1 cellular context compared by ENCODE assay signal in the genomic region with DNA sequence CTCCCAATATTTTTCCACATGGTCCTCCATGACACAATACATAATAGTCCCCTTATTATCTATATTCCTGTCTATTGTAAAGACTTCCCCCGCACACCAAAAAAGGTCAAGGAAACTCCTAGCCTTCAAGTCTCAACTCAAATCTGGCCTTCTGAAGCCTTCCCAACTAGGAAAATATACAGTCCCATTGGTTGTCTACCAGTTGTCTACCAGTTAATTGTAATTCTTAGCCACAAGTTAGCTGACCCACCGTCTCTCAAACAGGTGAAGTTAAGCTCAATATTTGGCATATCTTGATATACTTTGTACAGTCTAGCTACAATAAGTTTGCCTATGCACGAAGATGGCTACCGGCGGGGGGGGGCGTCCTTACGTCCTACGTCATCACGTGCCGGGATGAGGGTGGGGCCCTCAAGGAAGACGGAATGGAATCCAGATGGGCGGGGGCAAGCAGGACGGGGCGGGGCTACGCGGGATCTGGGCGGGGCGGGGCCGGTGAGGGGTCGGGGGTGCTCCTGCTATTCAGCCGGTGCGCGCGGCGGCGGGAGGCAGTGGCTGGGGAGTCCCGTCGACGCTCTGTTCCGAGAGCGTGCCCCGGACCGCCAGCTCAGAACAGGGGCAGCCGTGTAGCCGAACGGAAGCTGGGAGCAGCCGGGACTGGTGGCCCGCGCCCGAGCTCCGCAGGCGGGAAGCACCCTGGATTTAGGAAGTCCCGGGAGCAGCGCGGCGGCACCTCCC.
A peak's percentile ranks its signal among the peaks of the same experiment; 100 is the strongest.
TF ChIP-seq lines count a peak whose summit lies in the region.

AHR (plus strand) TSS at position 551 of the 738 bp plus-strand sequence. CDS start 613 bp downstream, outside the sequence.

TF ChIP-seq in HepG2, 621 proteins besides CTCF, POLR2A, EP300 and RAD21 (continued from another document and continues in another):
- TF ChIP-seq GABPA (IDR thresholded peaks at IDR 0.05; ENCODE audit: low read depth, low read length) = no peak
- peak; percentile 38 for TF ChIP-seq GABPA (CRISPR knock-in tag; IDR thresholded peaks at IDR 0.05; ENCODE audit: low read depth)
- 0 out of 2 replicates have a peak, but pooled peaks have one; percentile 77 for TF ChIP-seq ZNF816 (CRISPR knock-in tag; IDR thresholded peaks at IDR 0.05; ENCODE audit: borderline replicate concordance)
- no peak for TF ChIP-seq SNAPC2 (CRISPR knock-in tag; IDR thresholded peaks at IDR 0.05)
- no peak for TF ChIP-seq RFX5 (IDR thresholded peaks at IDR 0.05; ENCODE audit: low read depth, low read length)
- TF ChIP-seq, protein P1, sequence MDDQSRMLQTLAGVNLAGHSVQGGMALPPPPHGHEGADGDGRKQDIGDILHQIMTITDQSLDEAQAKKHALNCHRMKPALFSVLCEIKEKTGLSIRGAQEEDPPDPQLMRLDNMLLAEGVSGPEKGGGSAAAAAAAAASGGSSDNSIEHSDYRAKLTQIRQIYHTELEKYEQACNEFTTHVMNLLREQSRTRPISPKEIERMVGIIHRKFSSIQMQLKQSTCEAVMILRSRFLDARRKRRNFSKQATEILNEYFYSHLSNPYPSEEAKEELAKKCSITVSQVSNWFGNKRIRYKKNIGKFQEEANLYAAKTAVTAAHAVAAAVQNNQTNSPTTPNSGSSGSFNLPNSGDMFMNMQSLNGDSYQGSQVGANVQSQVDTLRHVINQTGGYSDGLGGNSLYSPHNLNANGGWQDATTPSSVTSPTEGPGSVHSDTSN (CRISPR knock-in tag; IDR thresholded peaks at IDR 0.05; ENCODE audit: borderline replicate concordance) = peak; percentile 72; the same call in 1 of the 2 replicates
- TF ChIP-seq, protein P2, sequence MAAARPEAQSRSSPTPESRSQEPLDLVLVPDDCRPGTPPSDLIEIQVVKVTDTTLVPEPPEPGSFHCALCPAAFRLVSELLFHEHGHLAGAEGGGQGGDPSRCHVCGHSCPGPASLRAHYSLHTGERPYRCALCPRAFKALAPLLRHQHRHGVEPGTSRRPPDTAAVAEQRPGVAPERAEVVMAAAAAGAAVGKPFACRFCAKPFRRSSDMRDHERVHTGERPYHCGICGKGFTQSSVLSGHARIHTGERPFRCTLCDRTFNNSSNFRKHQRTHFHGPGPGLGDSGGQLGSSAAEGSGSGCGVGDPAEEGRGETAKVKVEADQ (CRISPR knock-in tag; IDR thresholded peaks at IDR 0.05; ENCODE audit: borderline replicate concordance) = no peak
- TF ChIP-seq TCF12 (IDR thresholded peaks at IDR 0.05) = no peak
- TF ChIP-seq TCF12 (CRISPR knock-in tag; IDR thresholded peaks at IDR 0.05) = no peak
- TF ChIP-seq, protein P3, sequence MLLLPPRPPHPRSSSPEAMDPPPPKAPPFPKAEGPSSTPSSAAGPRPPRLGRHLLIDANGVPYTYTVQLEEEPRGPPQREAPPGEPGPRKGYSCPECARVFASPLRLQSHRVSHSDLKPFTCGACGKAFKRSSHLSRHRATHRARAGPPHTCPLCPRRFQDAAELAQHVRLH (CRISPR knock-in tag; IDR thresholded peaks at IDR 0.05; ENCODE audit: borderline replicate concordance, low read depth) = peak; percentile 90; the same call in 1 of the 2 replicates
- TF ChIP-seq, protein P4, sequence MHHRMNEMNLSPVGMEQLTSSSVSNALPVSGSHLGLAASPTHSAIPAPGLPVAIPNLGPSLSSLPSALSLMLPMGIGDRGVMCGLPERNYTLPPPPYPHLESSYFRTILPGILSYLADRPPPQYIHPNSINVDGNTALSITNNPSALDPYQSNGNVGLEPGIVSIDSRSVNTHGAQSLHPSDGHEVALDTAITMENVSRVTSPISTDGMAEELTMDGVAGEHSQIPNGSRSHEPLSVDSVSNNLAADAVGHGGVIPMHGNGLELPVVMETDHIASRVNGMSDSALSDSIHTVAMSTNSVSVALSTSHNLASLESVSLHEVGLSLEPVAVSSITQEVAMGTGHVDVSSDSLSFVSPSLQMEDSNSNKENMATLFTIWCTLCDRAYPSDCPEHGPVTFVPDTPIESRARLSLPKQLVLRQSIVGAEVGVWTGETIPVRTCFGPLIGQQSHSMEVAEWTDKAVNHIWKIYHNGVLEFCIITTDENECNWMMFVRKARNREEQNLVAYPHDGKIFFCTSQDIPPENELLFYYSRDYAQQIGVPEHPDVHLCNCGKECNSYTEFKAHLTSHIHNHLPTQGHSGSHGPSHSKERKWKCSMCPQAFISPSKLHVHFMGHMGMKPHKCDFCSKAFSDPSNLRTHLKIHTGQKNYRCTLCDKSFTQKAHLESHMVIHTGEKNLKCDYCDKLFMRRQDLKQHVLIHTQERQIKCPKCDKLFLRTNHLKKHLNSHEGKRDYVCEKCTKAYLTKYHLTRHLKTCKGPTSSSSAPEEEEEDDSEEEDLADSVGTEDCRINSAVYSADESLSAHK (CRISPR knock-in tag; IDR thresholded peaks at IDR 0.05; ENCODE audit: borderline replicate concordance) = no peak
- TF ChIP-seq ZSCAN29 (CRISPR knock-in tag; conservative IDR thresholded peaks at IDR 0.05) = no peak
- no peak for TF ChIP-seq ZNF333 (CRISPR knock-in tag; IDR thresholded peaks at IDR 0.05; ENCODE audit: borderline replicate concordance)
- TF ChIP-seq ZNF775 (CRISPR knock-in tag; IDR thresholded peaks at IDR 0.05; ENCODE audit: borderline replicate concordance) = no peak
- no peak for TF ChIP-seq CAMTA2 (CRISPR knock-in tag; IDR thresholded peaks at IDR 0.05; ENCODE audit: borderline replicate concordance)
- no peak for TF ChIP-seq ZBTB14 (CRISPR knock-in tag; IDR thresholded peaks at IDR 0.05)
- TF ChIP-seq CBX2 (IDR thresholded peaks at IDR 0.05; ENCODE audit: low read depth, low read length) = no peak
- no peak for TF ChIP-seq CBX2 (CRISPR knock-in tag; IDR thresholded peaks at IDR 0.05; ENCODE audit: low read depth)
- no peak for TF ChIP-seq ZNF326 (CRISPR knock-in tag; IDR thresholded peaks at IDR 0.05; ENCODE audit: borderline replicate concordance)
- no peak for TF ChIP-seq ZNF563 (CRISPR knock-in tag; IDR thresholded peaks at IDR 0.05)
- TF ChIP-seq SIN3B (IDR thresholded peaks at IDR 0.05; ENCODE audit: low read length) = no peak
- no peak for TF ChIP-seq ZSCAN20 (CRISPR knock-in tag; IDR thresholded peaks at IDR 0.05; ENCODE audit: borderline replicate concordance)
- no peak for TF ChIP-seq ZNF446 (CRISPR knock-in tag; IDR thresholded peaks at IDR 0.05)
- no peak for TF ChIP-seq ZNF605 (CRISPR knock-in tag; IDR thresholded peaks at IDR 0.05)
- peak; percentile 39; the same call in 1 of the 2 replicates for TF ChIP-seq SP4 (CRISPR knock-in tag; IDR thresholded peaks at IDR 0.05)
- peak; percentile 64; the same call in 1 of the 2 replicates for TF ChIP-seq ARNT2 (CRISPR knock-in tag; IDR thresholded peaks at IDR 0.05; ENCODE audit: low read depth)
- 0 out of 2 replicates have a peak, but pooled peaks have one; percentile 14 for TF ChIP-seq ZNF564 (CRISPR knock-in tag; IDR thresholded peaks at IDR 0.05)
- TF ChIP-seq, protein P5, sequence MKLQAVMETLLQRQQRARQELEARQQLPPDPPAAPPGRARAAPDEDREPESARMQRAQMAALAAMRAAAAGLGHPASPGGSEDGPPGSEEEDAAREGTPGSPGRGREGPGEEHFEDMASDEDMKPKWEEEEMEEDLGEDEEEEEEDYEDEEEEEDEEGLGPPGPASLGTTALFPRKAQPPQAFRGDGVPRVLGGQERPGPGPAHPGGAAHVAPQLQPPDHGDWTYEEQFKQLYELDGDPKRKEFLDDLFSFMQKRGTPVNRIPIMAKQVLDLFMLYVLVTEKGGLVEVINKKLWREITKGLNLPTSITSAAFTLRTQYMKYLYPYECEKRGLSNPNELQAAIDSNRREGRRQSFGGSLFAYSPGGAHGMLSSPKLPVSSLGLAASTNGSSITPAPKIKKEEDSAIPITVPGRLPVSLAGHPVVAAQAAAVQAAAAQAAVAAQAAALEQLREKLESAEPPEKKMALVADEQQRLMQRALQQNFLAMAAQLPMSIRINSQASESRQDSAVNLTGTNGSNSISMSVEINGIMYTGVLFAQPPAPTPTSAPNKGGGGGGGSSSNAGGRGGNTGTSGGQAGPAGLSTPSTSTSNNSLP (IDR thresholded peaks at IDR 0.05; ENCODE audit: low read depth, low read length) = 0 out of 2 replicates have a peak, but pooled peaks have one; percentile 7
- no peak for TF ChIP-seq ZNF672 (CRISPR knock-in tag; IDR thresholded peaks at IDR 0.05)
- no peak for TF ChIP-seq GTF3A (CRISPR knock-in tag; conservative IDR thresholded peaks at IDR 0.05)
- TF ChIP-seq ZNF331 (CRISPR knock-in tag; IDR thresholded peaks at IDR 0.05) = no peak; the same call in 1 of the 2 replicates
- 0 out of 2 replicates have a peak, but pooled peaks have one; percentile 47 for TF ChIP-seq ZNF558 (CRISPR knock-in tag; IDR thresholded peaks at IDR 0.05; ENCODE audit: borderline replicate concordance)
- TF ChIP-seq, protein P6, sequence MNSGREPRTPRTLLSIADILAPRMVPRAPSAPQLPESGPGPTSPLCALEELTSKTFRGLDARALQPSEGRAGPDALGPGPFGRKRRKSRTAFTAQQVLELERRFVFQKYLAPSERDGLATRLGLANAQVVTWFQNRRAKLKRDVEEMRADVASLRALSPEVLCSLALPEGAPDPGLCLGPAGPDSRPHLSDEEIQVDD (CRISPR knock-in tag; IDR thresholded peaks at IDR 0.05; ENCODE audit: borderline replicate concordance) = no peak
- no peak for TF ChIP-seq ZNF839 (CRISPR knock-in tag; IDR thresholded peaks at IDR 0.05; ENCODE audit: borderline replicate concordance)
- no peak for TF ChIP-seq ZNF616 (CRISPR knock-in tag; IDR thresholded peaks at IDR 0.05; ENCODE audit: low read depth)
- no peak for TF ChIP-seq HDAC6 (IDR thresholded peaks at IDR 0.05; ENCODE audit: low read depth, low read length)
- 0 out of 2 replicates have a peak, but pooled peaks have one; percentile 8 for TF ChIP-seq KLF12 (CRISPR knock-in tag; IDR thresholded peaks at IDR 0.05; ENCODE audit: borderline replicate concordance)
- no peak for TF ChIP-seq ZSCAN25 (CRISPR knock-in tag; IDR thresholded peaks at IDR 0.05)
- TF ChIP-seq ZNF383 (CRISPR knock-in tag; IDR thresholded peaks at IDR 0.05; ENCODE audit: borderline replicate concordance) = no peak
- TF ChIP-seq ZNF33B (CRISPR knock-in tag; IDR thresholded peaks at IDR 0.05) = no peak
- TF ChIP-seq ZNF878 (CRISPR knock-in tag; IDR thresholded peaks at IDR 0.05) = no peak
- no peak for TF ChIP-seq NFE2L1 (CRISPR knock-in tag; IDR thresholded peaks at IDR 0.05; ENCODE audit: borderline replicate concordance)
- TF ChIP-seq ZBTB39 (CRISPR knock-in tag; IDR thresholded peaks at IDR 0.05) = no peak
- no peak for TF ChIP-seq ZSCAN21 (CRISPR knock-in tag; IDR thresholded peaks at IDR 0.05; ENCODE audit: borderline replicate concordance)
- TF ChIP-seq ZNF180 (CRISPR knock-in tag; IDR thresholded peaks at IDR 0.05; ENCODE audit: borderline replicate concordance, low read depth) = no peak
- no peak for TF ChIP-seq HIC2 (CRISPR knock-in tag; IDR thresholded peaks at IDR 0.05; ENCODE audit: low read depth)
- TF ChIP-seq, protein P7, sequence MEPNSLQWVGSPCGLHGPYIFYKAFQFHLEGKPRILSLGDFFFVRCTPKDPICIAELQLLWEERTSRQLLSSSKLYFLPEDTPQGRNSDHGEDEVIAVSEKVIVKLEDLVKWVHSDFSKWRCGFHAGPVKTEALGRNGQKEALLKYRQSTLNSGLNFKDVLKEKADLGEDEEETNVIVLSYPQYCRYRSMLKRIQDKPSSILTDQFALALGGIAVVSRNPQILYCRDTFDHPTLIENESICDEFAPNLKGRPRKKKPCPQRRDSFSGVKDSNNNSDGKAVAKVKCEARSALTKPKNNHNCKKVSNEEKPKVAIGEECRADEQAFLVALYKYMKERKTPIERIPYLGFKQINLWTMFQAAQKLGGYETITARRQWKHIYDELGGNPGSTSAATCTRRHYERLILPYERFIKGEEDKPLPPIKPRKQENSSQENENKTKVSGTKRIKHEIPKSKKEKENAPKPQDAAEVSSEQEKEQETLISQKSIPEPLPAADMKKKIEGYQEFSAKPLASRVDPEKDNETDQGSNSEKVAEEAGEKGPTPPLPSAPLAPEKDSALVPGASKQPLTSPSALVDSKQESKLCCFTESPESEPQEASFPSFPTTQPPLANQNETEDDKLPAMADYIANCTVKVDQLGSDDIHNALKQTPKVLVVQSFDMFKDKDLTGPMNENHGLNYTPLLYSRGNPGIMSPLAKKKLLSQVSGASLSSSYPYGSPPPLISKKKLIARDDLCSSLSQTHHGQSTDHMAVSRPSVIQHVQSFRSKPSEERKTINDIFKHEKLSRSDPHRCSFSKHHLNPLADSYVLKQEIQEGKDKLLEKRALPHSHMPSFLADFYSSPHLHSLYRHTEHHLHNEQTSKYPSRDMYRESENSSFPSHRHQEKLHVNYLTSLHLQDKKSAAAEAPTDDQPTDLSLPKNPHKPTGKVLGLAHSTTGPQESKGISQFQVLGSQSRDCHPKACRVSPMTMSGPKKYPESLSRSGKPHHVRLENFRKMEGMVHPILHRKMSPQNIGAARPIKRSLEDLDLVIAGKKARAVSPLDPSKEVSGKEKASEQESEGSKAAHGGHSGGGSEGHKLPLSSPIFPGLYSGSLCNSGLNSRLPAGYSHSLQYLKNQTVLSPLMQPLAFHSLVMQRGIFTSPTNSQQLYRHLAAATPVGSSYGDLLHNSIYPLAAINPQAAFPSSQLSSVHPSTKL (CRISPR knock-in tag; IDR thresholded peaks at IDR 0.05) = no peak
